In the genomic region with DNA sequence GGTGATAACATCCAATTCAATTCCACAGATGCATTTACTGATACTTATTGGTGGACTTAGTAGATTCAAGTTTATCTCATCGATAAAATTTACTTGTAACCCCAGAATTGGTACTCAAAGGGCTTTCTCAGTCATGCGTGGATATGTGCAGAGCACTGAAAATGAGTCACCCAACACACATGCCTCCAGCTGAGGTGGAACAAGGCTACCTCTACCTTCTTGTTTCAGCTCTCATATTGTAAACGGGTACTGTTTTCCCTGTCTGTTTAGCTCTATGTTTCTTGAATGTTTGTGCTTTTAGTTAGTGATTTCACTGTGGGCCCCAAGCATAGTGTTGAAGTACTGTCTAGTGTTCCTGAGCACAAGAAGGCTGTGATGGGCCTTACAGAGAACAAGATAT, we compare ENCODE assay signal across 23 cellular contexts. TPM values are rescaled to one million over a fixed set of nuclear protein-coding genes. Genes with fewer than 3 reads are reported as not detected.
DNase-seq lines count a peak whose midpoint lies in the region; ATAC-seq lines count a peak whose summit lies in the region.
"Had no signal": no experiment of that assay in that cellular context is flagged by ENCODE, and none has a peak within 500 bp of the region (broad histone marks: within the 10 kb centered on the region; RNA-seq: fewer than 3 reads in every experiment).

No MANE protein-coding gene starts in this region.

- H3K4me2 ChIP-seq in Karpas-422 (ENCODE audit: low read depth, low read length, poor library complexity, severe bottlenecking), result no peak overlapping the region
- H3K4me2 ChIP-seq: BLaER1 had no signal

- peak in 1 of 2 donors; percentile 33 for ATAC-seq in activated T-cell treated with anti-CD3 and anti-CD28 coated beads, Interleukin-2, amount 50 U/mL, for 72 hours (replicated peaks in 1 of 2)
- no peak for ATAC-seq in HG02610 (IDR thresholded peaks at IDR 0.05; ENCODE audit: unreplicated experiment)
- ATAC-seq: body of pancreas, heart left ventricle had no signal

- no peaks in the 10 kb centered on the region for H3K36me3 ChIP-seq in Karpas-422 (ENCODE audit: insufficient read depth, low read length)
- H3K36me3 ChIP-seq: BLaER1, heart left ventricle, Peyer's patch, suprapubic skin, uterus had no signal

- peaks cover 3 to 9% of the 10 kb centered on the region in 2 donors for H3K36me3 Mint-ChIP-seq in activated T-cell treated with anti-CD3 and anti-CD28 coated beads, Interleukin-2, amount 50 U/mL, for 72 hours (ENCODE audit: insufficient read depth in 2 of 2)
- H3K36me3 Mint-ChIP-seq in activated T-cell treated with anti-CD3 and anti-CD28 coated beads, Interleukin-2, amount 50 U/mL, for 24 hours (ENCODE audit: low read depth), result peaks cover 1% of the 10 kb centered on the region

- peaks cover 24% of the 10 kb centered on the region for H3K4me1 Mint-ChIP-seq in activated T-cell treated with anti-CD3 and anti-CD28 coated beads, Interleukin-2, amount 50 U/mL, for 72 hours (ENCODE audit: low read depth)
- H3K4me1 Mint-ChIP-seq in activated T-cell treated with anti-CD3 and anti-CD28 coated beads, Interleukin-2, amount 50 U/mL, for 24 hours (ENCODE audit: low read depth), result peaks cover 30% of the 10 kb centered on the region

- peaks cover 14% of the 10 kb centered on the region for H3K4me1 ChIP-seq in Karpas-422 (ENCODE audit: low read length)
- H3K4me1 ChIP-seq: BLaER1, Peyer's patch, uterus had no signal

- H3K4me3 ChIP-seq in Karpas-422 (ENCODE audit: low read length), result no peak overlapping the region
- H3K4me3 ChIP-seq: BLaER1, body of pancreas, heart left ventricle, Peyer's patch, suprapubic skin, uterus had no signal

- H3K27me3 ChIP-seq in Karpas-422 (ENCODE audit: low read length), result no peaks in the 10 kb centered on the region
- H3K27me3 ChIP-seq: body of pancreas, Peyer's patch, suprapubic skin had no signal

- H4K20me1 ChIP-seq in Karpas-422 (ENCODE audit: insufficient read depth, low read depth, low read length), result no peaks in the 10 kb centered on the region

- no peaks in the 10 kb centered on the region for H3K9me3 ChIP-seq in Karpas-422 (ENCODE audit: low read length)
- H3K9me3 ChIP-seq: body of pancreas, Peyer's patch, suprapubic skin, uterus had no signal

- H3K4me3 Mint-ChIP-seq in activated T-cell treated with anti-CD3 and anti-CD28 coated beads, Interleukin-2, amount 50 U/mL, for 72 hours, result peak overlapping the region; percentile 7 to 8
- H3K4me3 Mint-ChIP-seq in activated T-cell treated with anti-CD3 and anti-CD28 coated beads, Interleukin-2, amount 50 U/mL, for 24 hours, result no peak overlapping the region

- no peak overlapping the region for H3K9ac ChIP-seq in Karpas-422 (ENCODE audit: low read length)
- H3K9ac ChIP-seq: BLaER1 had no signal

- H3K27ac ChIP-seq in Karpas-422 (ENCODE audit: low read length), result no peak overlapping the region
- H3K27ac ChIP-seq: BLaER1, body of pancreas, heart left ventricle, Peyer's patch, suprapubic skin, uterus had no signal

- H3K9me2 ChIP-seq in Karpas-422 (replicated peaks; ENCODE audit: insufficient read depth, low read length), result no peaks in the 10 kb centered on the region

- H3K79me2 ChIP-seq in Karpas-422 (ENCODE audit: low read length), result no peaks in the 10 kb centered on the region

- H3K27me3 Mint-ChIP-seq in activated T-cell treated with anti-CD3 and anti-CD28 coated beads, Interleukin-2, amount 50 U/mL, for 72 hours (ENCODE audit: low read depth), result no peaks in the 10 kb centered on the region
- no peaks in the 10 kb centered on the region for H3K27me3 Mint-ChIP-seq in activated T-cell treated with anti-CD3 and anti-CD28 coated beads, Interleukin-2, amount 50 U/mL, for 24 hours

- peak in 1 of 2 donors; percentile 19 for DNase-seq in activated T-cell treated with anti-CD3 and anti-CD28 coated beads, Interleukin-2, amount 50 U/mL, for 72 hours
- no peak for DNase-seq in activated T-cell treated with anti-CD3 and anti-CD28 coated beads, Interleukin-2, amount 50 U/mL, for 24 hours
- peak; percentile 36 for DNase-seq in Karpas-422
- peak; percentile 42 for DNase-seq in glomerular visceral epithelial cell (ENCODE audit: extremely low spot score)
- peak; percentile 16 for DNase-seq in superior temporal gyrus (ENCODE audit: extremely low spot score)
- no peak for DNase-seq in Kasumi-1 (lab: John Stamatoyannopoulos, UW)
- DNase-seq in ecto neural progenitor cell (ENCODE audit: low spot score), result no peak
- DNase-seq: activated effector memory CD4-positive, alpha-beta T cell treated with anti-CD3 and anti-CD28 coated beads, Interleukin-2, amount 50 U/mL, for 16 hours; body of pancreas; heart left ventricle; KBM-7; mesendoderm; NCI-H146; NCI-H446 treated with DMSO at 0.1 percent for 48 hours; occipital lobe; Peyer's patch; retina; small intestine; uterus had no signal

- peaks cover 0 to 7% of the 10 kb centered on the region in 2 donors for H3K9me3 Mint-ChIP-seq in activated T-cell treated with anti-CD3 and anti-CD28 coated beads, Interleukin-2, amount 50 U/mL, for 72 hours
- no peaks in the 10 kb centered on the region for H3K9me3 Mint-ChIP-seq in activated T-cell treated with anti-CD3 and anti-CD28 coated beads, Interleukin-2, amount 50 U/mL, for 24 hours

- H3K27ac Mint-ChIP-seq in activated T-cell treated with anti-CD3 and anti-CD28 coated beads, Interleukin-2, amount 50 U/mL, for 72 hours, result no peak overlapping the region
- no peak overlapping the region for H3K27ac Mint-ChIP-seq in activated T-cell treated with anti-CD3 and anti-CD28 coated beads, Interleukin-2, amount 50 U/mL, for 24 hours

- no peak overlapping the region for H2AFZ ChIP-seq in Karpas-422 (ENCODE audit: low read length)

RNA-seq across cellular contexts. Expression of gene LRRC63, which starts 1.5 kb away (rescaled TPM):
- 1 to 10 TPM; 1.0 to 2.5 TPM for total RNA-seq in activated T-cell treated with anti-CD3 and anti-CD28 coated beads, Interleukin-2, amount 50 U/mL, for 72 hours
- total RNA-seq in Karpas-422 (2014; rRNA removed; shearing (Covaris generic); ENCODE audit: low replicate concordance), result not detected in 2 replicates
- total RNA-seq: body of pancreas, epithelial cell of proximal tubule, suprapubic skin had no signal

RNA-seq across cellular contexts. Expression of gene LCP1, which starts 31.3 kb away (rescaled TPM):
- total RNA-seq in activated T-cell treated with anti-CD3 and anti-CD28 coated beads, Interleukin-2, amount 50 U/mL, for 72 hours, result 100 to 1,000 TPM; 834 to 955 TPM
- total RNA-seq in Karpas-422 (2014; rRNA removed; shearing (Covaris generic); ENCODE audit: low replicate concordance), result 352 and 415 TPM in 2 replicates

Comparison
In these comparisons a context has a peak if more than half of its experiments do, and no peak if none do; other contexts are left out.
1. DNase-seq: peak in Karpas-422 (single experiment), glomerular visceral epithelial cell (single experiment) and superior temporal gyrus (single experiment); none in activated T-cell treated with anti-CD3 and anti-CD28 coated beads, Interleukin-2, amount 50 U/mL, for 24 hours (single experiment), Kasumi-1 (0 of 2) and ecto neural progenitor cell (single experiment).